In genomic region chr22:35401863-35402262, GRCh38 we compare ENCODE assay signal across 14 cellular contexts. TPM values are rescaled to one million over a fixed set of nuclear protein-coding genes. Genes with fewer than 3 reads are reported as not detected.
DNase-seq lines count a peak whose midpoint lies in the region; ATAC-seq, FAIRE-seq and TF ChIP-seq lines count a peak whose summit lies in the region.
"Had no signal": no experiment of that assay in that cellular context is flagged by ENCODE, and none has a peak within 500 bp of the region (broad histone marks: within the 10 kb centered on the region; RNA-seq: fewer than 3 reads in every experiment).

No MANE protein-coding gene starts in this region.

- H4K8ac ChIP-seq in trophoblast cell (ENCODE audit: low read depth, low read length), result no peak overlapping the region

- BruUV-seq in K562 (replicated peaks; lab: Mats Ljungman, UMichigan), result no TSS peak

- no peak overlapping the region for H2BK120ac ChIP-seq in trophoblast cell (ENCODE audit: insufficient read depth, low read length, poor library complexity)

- H3K9me3 ChIP-seq in NT2/D1 (ENCODE audit: insufficient read depth, low read length) (no peaks in the 10 kb centered on the region), K562 (replicated peaks; ENCODE audit: control insufficient read depth, insufficient read depth, low read depth, low read length) (no peaks in the 10 kb centered on the region), trophoblast cell (ENCODE audit: insufficient read depth, low read depth, low read length) (peaks cover 2% of the 10 kb centered on the region), vagina (no peaks in the 10 kb centered on the region)
- H3K9me3 ChIP-seq: sigmoid colon, transverse colon had no signal

- peak overlapping the region; percentile 81 for H3K9ac ChIP-seq in NT2/D1 (ENCODE audit: insufficient read length, low read depth)
- peak overlapping the region; percentile 99; a peak in 3 of 4 replicates for H3K9ac ChIP-seq in K562 (ENCODE audit: insufficient read depth in 1 of 2, low read depth in 2 of 2, low read length in 2 of 2)
- H3K9ac ChIP-seq in trophoblast cell (ENCODE audit: low read length), result no peak overlapping the region

- H3K79me1 ChIP-seq in trophoblast cell (ENCODE audit: low read length), result peaks cover 9% of the 10 kb centered on the region

- no peak for FAIRE-seq in K562 (lab: Jason Lieb, UNC)
- FAIRE-seq: GM18507 had no signal

- ATAC-seq in K562 (no peak), HG02840 (IDR thresholded peaks at IDR 0.05; ENCODE audit: low FRiP score, unreplicated experiment) (no peak)
- ATAC-seq in stimulated activated effector memory CD8-positive, alpha-beta T cell treated with anti-CD3 and anti-CD28 coated beads, Interleukin-12 subunit alpha, Interleukin-12 subunit beta, amount 100 ng/mL, for 72 hours, result no peak

- peak overlapping the region; percentile 84 for H3K27ac Mint-ChIP-seq in activated T-cell treated with anti-CD3 and anti-CD28 coated beads, Interleukin-2, amount 50 U/mL, for 24 hours
- peak overlapping the region; percentile 99 for H3K27ac Mint-ChIP-seq in stimulated activated effector memory CD8-positive, alpha-beta T cell treated with anti-CD3 and anti-CD28 coated beads, Interleukin-12 subunit alpha, Interleukin-12 subunit beta, amount 100 ng/mL, for 72 hours

- H3K79me2 ChIP-seq in K562 (ENCODE audit: control insufficient read depth, insufficient read depth, low read length) (peaks cover 38% of the 10 kb centered on the region), trophoblast cell (ENCODE audit: control insufficient read depth, insufficient read depth, low read length, poor library complexity) (peaks cover 7% of the 10 kb centered on the region)

- no peak overlapping the region for H4K12ac ChIP-seq in trophoblast cell (ENCODE audit: low read depth, low read length)

- no peaks in the 10 kb centered on the region for H3K27me3 ChIP-seq in NT2/D1 (ENCODE audit: insufficient read depth, insufficient read length)
- no peaks in the 10 kb centered on the region for H3K27me3 ChIP-seq in K562 (ENCODE audit: control insufficient read depth in 2 of 2, insufficient read depth in 2 of 2, low read length in 2 of 2)
- no peaks in the 10 kb centered on the region for H3K27me3 ChIP-seq in trophoblast cell (ENCODE audit: insufficient read depth, low read length)
- H3K27me3 ChIP-seq in vagina, result no peaks in the 10 kb centered on the region
- H3K27me3 ChIP-seq: sigmoid colon, transverse colon had no signal

- POLR2A ChIA-PET in K562 (lab: Yijun Ruan, JAX), result interaction anchor here (0.7 to 3.1 kb wide), 8 partner anchors 9 to 930 kb away, joined by 3 to 21 read pairs (median 4); no protein-coding TSS in a partner anchor

- 98% methylated on average over 5 of the region's 6 CpGs for WGBS in K562 (ENCODE audit: insufficient coverage, low coverage, missing lambda C conversion rate)
- no CpG with 5 or more reads among the region's 6 CpGs for WGBS in trophoblast cell (ENCODE audit: extremely low coverage, insufficient coverage, insufficient read length)

- H3K4me1 ChIP-seq in NT2/D1 (ENCODE audit: insufficient read depth, insufficient read length) (peaks cover 7% of the 10 kb centered on the region), K562 (replicated peaks in 1 of 2; ENCODE audit: control insufficient read depth in 2 of 2, insufficient read depth in 2 of 2, low read length in 2 of 2) (peaks cover 9 to 30% of the 10 kb centered on the region in 2 experiments; a peak in 4 of 5 replicates), trophoblast cell (ENCODE audit: control insufficient read depth in 1 of 2, insufficient read depth in 2 of 2, low read length in 2 of 2) (peaks cover 0 to 6% of the 10 kb centered on the region in 2 experiments), vagina (peaks cover 17% of the 10 kb centered on the region)

- H2BK5ac ChIP-seq in trophoblast cell (ENCODE audit: low read depth, low read length, poor library complexity), result no peak overlapping the region

- intact Hi-C loops in K562 (cut with micrococcal nuclease) (loop anchor here (10.0 kb wide), 1 partner anchor 47 kb away; no protein-coding TSS in a partner anchor), vagina (cut with DNase I) (no loop called here)

- no peak overlapping the region for H3K23ac ChIP-seq in trophoblast cell (ENCODE audit: low read length)

- TF ChIP-seq RAD21 in K562 (CRISPR knock-in tag; conservative IDR thresholded peaks at IDR 0.05 in 1 of 2, IDR thresholded peaks at IDR 0.05 in 1 of 2), result no peak

- H2AFZ ChIP-seq in K562 (ENCODE audit: low read depth, low read length) (no peak overlapping the region), trophoblast cell (ENCODE audit: insufficient read depth, low read length, poor library complexity) (no peak overlapping the region)

- no peak overlapping the region; the same call in 1 of the 3 replicates for H3K27ac ChIP-seq in K562 (ENCODE audit: extremely low read depth, low read depth, low read length)
- H3K27ac ChIP-seq in trophoblast cell (ENCODE audit: low read depth, low read length), result no peak overlapping the region
- no peak overlapping the region for H3K27ac ChIP-seq in vagina
- H3K27ac ChIP-seq: sigmoid colon, transverse colon had no signal

- no peaks in the 10 kb centered on the region for H3K9me1 ChIP-seq in K562 (ENCODE audit: control insufficient read depth, insufficient read depth, low read length)

- DNase-seq in activated T-cell treated with anti-CD3 and anti-CD28 coated beads, Interleukin-2, amount 50 U/mL, for 24 hours, result no peak
- DNase-seq in activated T-cell treated with anti-CD3 and anti-CD28 coated beads, Interleukin-2, amount 50 U/mL, for 1 hour, result no peak
- no peak for DNase-seq in NT2/D1 (ENCODE audit: low read depth, low spot score)
- no peak for DNase-seq in K562 (ENCODE audit: extremely low read depth in 1 of 4, low spot score in 3 of 4)
- no peak for DNase-seq in stimulated activated effector memory CD8-positive, alpha-beta T cell treated with anti-CD3 and anti-CD28 coated beads, Interleukin-12 subunit alpha, Interleukin-12 subunit beta, amount 100 ng/mL, for 72 hours (ENCODE audit: low spot score in 2 of 2)
- no peak for DNase-seq in trophoblast cell
- DNase-seq in vagina (ENCODE audit: extremely low spot score in 2 of 2), result no peak
- DNase-seq: activated gamma-delta T cell, NCI-H446 treated with DMSO at 0.1 percent for 48 hours, Right ventricle myocardium superior, sigmoid colon, transverse colon had no signal

- no peak for TF ChIP-seq EP300 in K562 (IDR thresholded peaks at IDR 0.05; ENCODE audit: low read length)

- H3K18ac ChIP-seq in trophoblast cell (ENCODE audit: low read length), result no peak overlapping the region

- H3K4me3 Mint-ChIP-seq in activated T-cell treated with anti-CD3 and anti-CD28 coated beads, Interleukin-2, amount 50 U/mL, for 24 hours, result peak overlapping the region; percentile 99
- H3K4me3 Mint-ChIP-seq in stimulated activated effector memory CD8-positive, alpha-beta T cell treated with anti-CD3 and anti-CD28 coated beads, Interleukin-12 subunit alpha, Interleukin-12 subunit beta, amount 100 ng/mL, for 72 hours, result peak overlapping the region; percentile 98

- TF ChIP-seq CTCF in K562 (IDR thresholded peaks at IDR 0.05 in 2 of 3, conservative IDR thresholded peaks at IDR 0.05 in 1 of 3; ENCODE audit: insufficient read depth in 2 of 3, low read depth in 1 of 3, low read length in 3 of 3), result no peak
- no peak for TF ChIP-seq CTCF in vagina (IDR thresholded peaks at IDR 0.05)

- 0 out of 2 replicates have a peak, but pooled peaks cover 3% of the 10 kb centered on the region for H4K20me1 ChIP-seq in K562 (replicated peaks; ENCODE audit: control insufficient read depth, insufficient read depth, low read length)

- H3K4me1 Mint-ChIP-seq in activated T-cell treated with anti-CD3 and anti-CD28 coated beads, Interleukin-2, amount 50 U/mL, for 24 hours (ENCODE audit: low read depth), result peaks cover 44% of the 10 kb centered on the region
- peaks cover 34% of the 10 kb centered on the region for H3K4me1 Mint-ChIP-seq in stimulated activated effector memory CD8-positive, alpha-beta T cell treated with anti-CD3 and anti-CD28 coated beads, Interleukin-12 subunit alpha, Interleukin-12 subunit beta, amount 100 ng/mL, for 72 hours

- H3K4me3 ChIP-seq in NT2/D1 (ENCODE audit: insufficient read length, low read depth) (peak overlapping the region; percentile 90), K562 (peak overlapping the region; percentile 92; the same call in 1 of the 2 replicates), trophoblast cell (ENCODE audit: low read depth, low read length) (no peak overlapping the region), vagina (no peak overlapping the region)
- H3K4me3 ChIP-seq: sigmoid colon had no signal

- H3K14ac ChIP-seq in trophoblast cell (ENCODE audit: low read length), result no peak overlapping the region

- H3K36me3 ChIP-seq in NT2/D1 (ENCODE audit: insufficient read depth, insufficient read length, low read length), result peaks cover 56% of the 10 kb centered on the region
- H3K36me3 ChIP-seq in K562 (ENCODE audit: control insufficient read depth, insufficient read depth, low read length), result peaks cover 55% of the 10 kb centered on the region
- peaks cover 23 to 35% of the 10 kb centered on the region in 2 experiments for H3K36me3 ChIP-seq in trophoblast cell (ENCODE audit: control insufficient read depth in 1 of 2, insufficient read depth in 2 of 2, low read length in 2 of 2)
- H3K36me3 ChIP-seq in vagina, result peaks cover 0 to 25% of the 10 kb centered on the region in 2 donors
- H3K36me3 ChIP-seq: transverse colon had no signal

- H3K36me3 Mint-ChIP-seq in activated T-cell treated with anti-CD3 and anti-CD28 coated beads, Interleukin-2, amount 50 U/mL, for 24 hours (ENCODE audit: low read depth), result peaks cover 80% of the 10 kb centered on the region
- peaks cover 82% of the 10 kb centered on the region for H3K36me3 Mint-ChIP-seq in stimulated activated effector memory CD8-positive, alpha-beta T cell treated with anti-CD3 and anti-CD28 coated beads, Interleukin-12 subunit alpha, Interleukin-12 subunit beta, amount 100 ng/mL, for 72 hours

- H3K4ac ChIP-seq in trophoblast cell (ENCODE audit: low read depth, low read length), result no peak overlapping the region

- H3K4me2 ChIP-seq in K562 (ENCODE audit: insufficient read depth, low read length) (peak overlapping the region; percentile 84), trophoblast cell (ENCODE audit: low read length) (no peak overlapping the region)

- H2BK12ac ChIP-seq in trophoblast cell (ENCODE audit: low read length), result no peak overlapping the region

- H4K91ac ChIP-seq in trophoblast cell (ENCODE audit: low read depth, low read length), result no peak overlapping the region

- TF ChIP-seq POLR2A in K562 (conservative IDR thresholded peaks at IDR 0.05), result no peak
- no peak for TF ChIP-seq POLR2A in vagina (IDR thresholded peaks at IDR 0.05)

- H3K27me3 Mint-ChIP-seq in activated T-cell treated with anti-CD3 and anti-CD28 coated beads, Interleukin-2, amount 50 U/mL, for 24 hours, result no peaks in the 10 kb centered on the region

- H3K9me3 Mint-ChIP-seq in activated T-cell treated with anti-CD3 and anti-CD28 coated beads, Interleukin-2, amount 50 U/mL, for 24 hours, result no peaks in the 10 kb centered on the region
- H3K9me3 Mint-ChIP-seq in stimulated activated effector memory CD8-positive, alpha-beta T cell treated with anti-CD3 and anti-CD28 coated beads, Interleukin-12 subunit alpha, Interleukin-12 subunit beta, amount 100 ng/mL, for 72 hours, result no peaks in the 10 kb centered on the region

- CTCF ChIA-PET in K562 (lab: Yijun Ruan, JAX; ENCODE audit: low intra/inter-chr PET ratio), result no interaction called here

- no peak overlapping the region for H2AK5ac ChIP-seq in trophoblast cell (ENCODE audit: low read length)

- in situ Hi-C loops in K562 (cut with MboI), result no loop called here

RNA-seq across cellular contexts. Expression of gene MCM5, which starts 1.9 kb away (rescaled TPM):
- total RNA-seq in K562 (2011; cell fraction: chromatin; rRNA removed; ENCODE audit: low replicate concordance), result 102 and 198 TPM in 2 replicates
- total RNA-seq in K562 (2011; cell fraction: nucleolus; rRNA removed), result 132 and 145 TPM in 2 replicates
- total RNA-seq in K562 (2011; cell fraction: nucleoplasm; rRNA removed), result 131 and 138 TPM in 2 replicates
- total RNA-seq in K562 (2014; rRNA removed) (102 and 119 TPM in 2 replicates), K562 (2014; rRNA removed; fragmentation: Illumina TruSeq; extraction: Trizol) (35.3 and 53.6 TPM in 2 replicates), K562 (2015; rRNA removed; fragmentation: Illumina TruSeq; extraction: Trizol) (64.2 and 66.9 TPM in 2 replicates), K562 (2021) (173 and 180 TPM in 2 replicates), vagina (17.9 TPM)
- polyA plus RNA-seq in K562 (2011; rRNA removed) (66.1 and 116 TPM in 2 replicates), K562 (2014; fragmentation: Illumina TruSeq; extraction: Trizol) (65.1 and 91.4 TPM in 2 replicates), K562 (2014; fragmentation: Nextera tagmentation; extraction: Ambion mirVana) (10 to 100 TPM in 1 of 2 experiments, 1 to 10 TPM in 1; 5.6 to 11.8 TPM), K562 (2014; rRNA removed) (72.4 and 73.5 TPM in 2 replicates)
- 55.6 and 87.5 TPM in 2 replicates for polyA plus RNA-seq in K562 (2011; cell fraction: cytosol; rRNA removed)
- polyA plus RNA-seq in K562 (2011; cell fraction: nucleus; rRNA removed), result 193 and 217 TPM in 2 replicates
- polyA plus RNA-seq in K562 (2012), result 118 and 169 TPM in 2 replicates
- polyA minus RNA-seq in K562 (2011; rRNA and poly(A)+ RNA removed), result 76.7 and 97.6 TPM in 2 replicates
- 111 and 112 TPM in 2 replicates for polyA minus RNA-seq in K562 (2011; cell fraction: cytosol; rRNA and poly(A)+ RNA removed)
- 71.9 and 112 TPM in 2 replicates for polyA minus RNA-seq in K562 (2011; cell fraction: nucleus; rRNA and poly(A)+ RNA removed)
- polyA plus RNA-seq in trophoblast cell (2013), result 35.5 and 35.9 TPM in 2 replicates

RNA-seq across cellular contexts. Expression of gene HMOX1, which starts 21.0 kb away (rescaled TPM):
- not detected in 2 replicates for total RNA-seq in K562 (2011; cell fraction: chromatin; rRNA removed; ENCODE audit: low replicate concordance)
- not detected in 2 replicates for total RNA-seq in K562 (2011; cell fraction: nucleolus; rRNA removed)
- total RNA-seq in K562 (2011; cell fraction: nucleoplasm; rRNA removed), result not detected in 2 replicates
- total RNA-seq in K562 (2014; rRNA removed) (not detected in 2 replicates), K562 (2014; rRNA removed; fragmentation: Illumina TruSeq; extraction: Trizol) (not detected in 2 replicates), K562 (2015; rRNA removed; fragmentation: Illumina TruSeq; extraction: Trizol) (not detected in 2 replicates), K562 (2021) (0.20 TPM in 1 of 2 replicates, not detected in the other), vagina (26.8 TPM)
- polyA plus RNA-seq in K562 (2011; rRNA removed) (0.05 TPM in 1 of 2 replicates, not detected in the other), K562 (2014; fragmentation: Illumina TruSeq; extraction: Trizol) (not detected in 2 replicates), K562 (2014; fragmentation: Nextera tagmentation; extraction: Ambion mirVana) (not detected), K562 (2014; rRNA removed) (not detected in 2 replicates)
- polyA plus RNA-seq in K562 (2011; cell fraction: cytosol; rRNA removed), result 0.04 and 0.21 TPM in 2 replicates
- polyA plus RNA-seq in K562 (2011; cell fraction: nucleus; rRNA removed), result not detected in 2 replicates
- polyA plus RNA-seq in K562 (2012), result not detected in 2 replicates
- not detected in 2 replicates for polyA minus RNA-seq in K562 (2011; rRNA and poly(A)+ RNA removed)
- not detected in 2 replicates for polyA minus RNA-seq in K562 (2011; cell fraction: cytosol; rRNA and poly(A)+ RNA removed)
- polyA minus RNA-seq in K562 (2011; cell fraction: nucleus; rRNA and poly(A)+ RNA removed), result not detected in 2 replicates
- 298 and 341 TPM in 2 replicates for polyA plus RNA-seq in trophoblast cell (2013)

Comparison
In these comparisons a context has a peak if more than half of its experiments do, and no peak if none do; other contexts are left out.
1. H3K4me3 ChIP-seq: peak in NT2/D1 (single experiment) and K562 (single experiment); none in trophoblast cell (single experiment) and vagina (0 of 2).
2. RNA of gene HMOX1, which starts 21.0 kb away (total RNA-seq): 26.8 TPM in vagina (single experiment); 0.20 TPM in K562; every median in the first group is over 10 times any median in the second.